In genomic region chr7:116443101-116443523, GRCh38 we compare ENCODE assay signal across 1 cellular context.
A peak's percentile ranks its signal among the peaks of the same experiment; 100 is the strongest.
TF ChIP-seq lines count a peak whose summit lies in the region.

No MANE protein-coding gene starts in this region.

TF ChIP-seq in K562, 482 proteins besides CTCF, POLR2A, EP300 and RAD21 (continued from another document):
- TF ChIP-seq ZBTB5 (IDR thresholded peaks at IDR 0.05) (no peak), SMARCE1 (IDR thresholded peaks at IDR 0.05) (0 out of 2 replicates have a peak, but pooled peaks have one; percentile 48), ARID1B (IDR thresholded peaks at IDR 0.05) (peak; percentile 43; the same call in 1 of the 2 replicates), ATF3 (IDR thresholded peaks at IDR 0.05) (peak; percentile 63), ATF3 (CRISPR knock-in tag; conservative IDR thresholded peaks at IDR 0.05) (no peak), SMARCA4 (IDR thresholded peaks at IDR 0.05) (peak; percentile 55), FOSL1 (tag; conservative IDR thresholded peaks at IDR 0.05) (peak; percentile 99), GABPB1 (CRISPR knock-in tag; IDR thresholded peaks at IDR 0.05) (no peak), JUN (IDR thresholded peaks at IDR 0.05; ENCODE audit: borderline replicate concordance, low read depth, low read length) (peak; percentile 43; the same call in 1 of the 2 replicates), JUN (CRISPR knock-in tag; IDR thresholded peaks at IDR 0.05; ENCODE audit: borderline replicate concordance) (no peak), ILF3 (IDR thresholded peaks at IDR 0.05; ENCODE audit: borderline replicate concordance) (no peak), FOS (IDR thresholded peaks at IDR 0.05; ENCODE audit: extremely low read depth, insufficient read length) (peak; percentile 48)
